ENCODE assay signal across 25 cellular contexts in genomic region chr10:15251791-15252380, GRCh38.
"Had no signal": no experiment of that assay in that cellular context is flagged by ENCODE, and none has a peak within 500 bp of the region (broad histone marks: within the 10 kb centered on the region; RNA-seq: fewer than 3 reads in every experiment).

No MANE protein-coding gene starts in this region.

- H3K36me3 ChIP-seq: upper lobe of left lung had no signal

- H3K27me3 Mint-ChIP-seq: activated CD4-positive, alpha-beta T cell treated with anti-CD3 and anti-CD28 coated beads, Interleukin-2, amount 10 ng/mL, durations not matched to agents 24 days and 14 days had no signal

- H3K4me3 ChIP-seq: esophagus muscularis mucosa, heart left ventricle, mucosa of descending colon, upper lobe of left lung had no signal

- FAIRE-seq: bronchial epithelial cell, frontal cortex, islet of Langerhans had no signal

- H3K9me3 ChIP-seq: esophagus muscularis mucosa, heart left ventricle, mucosa of descending colon, upper lobe of left lung had no signal

- H3K9me3 Mint-ChIP-seq: activated CD4-positive, alpha-beta memory T cell treated with anti-CD3 and anti-CD28 coated beads, Interleukin-2, amount 10 ng/mL, durations not matched to agents 7 days and 5 days; activated CD4-positive, alpha-beta T cell treated with anti-CD3 and anti-CD28 coated beads, Interleukin-2, amount 10 ng/mL, durations not matched to agents 24 days and 14 days; activated naive CD4-positive, alpha-beta T cell treated with anti-CD3 and anti-CD28 coated beads, Interleukin-2, amount 10 ng/mL, durations not matched to agents 7 days and 5 days; effector memory CD8-positive, alpha-beta T cell; neural crest cell had no signal

- H3K27me3 ChIP-seq: esophagus muscularis mucosa, upper lobe of left lung had no signal

- H3K4me3 Mint-ChIP-seq: activated CD4-positive, alpha-beta memory T cell treated with anti-CD3 and anti-CD28 coated beads, Interleukin-2, amount 10 ng/mL, durations not matched to agents 7 days and 5 days; activated CD4-positive, alpha-beta T cell treated with anti-CD3 and anti-CD28 coated beads, Interleukin-2, amount 10 ng/mL, durations not matched to agents 24 days and 14 days; activated CD8-positive, alpha-beta memory T cell treated with anti-CD3 and anti-CD28 coated beads, Interleukin-2, amount 10 ng/mL, durations not matched to agents 7 days and 5 days; neural crest cell had no signal

- DNase-seq: activated CD4-positive, alpha-beta memory T cell treated with anti-CD3 and anti-CD28 coated beads, Interleukin-2, amount 10 ng/mL, durations not matched to agents 7 days and 5 days; activated CD4-positive, alpha-beta T cell treated with anti-CD3 and anti-CD28 coated beads, Interleukin-2, amount 10 ng/mL, durations not matched to agents 24 days and 14 days; activated CD8-positive, alpha-beta memory T cell treated with anti-CD3 and anti-CD28 coated beads, Interleukin-2, amount 10 ng/mL, durations not matched to agents 7 days and 5 days; activated effector memory CD4-positive, alpha-beta T cell treated with anti-CD3 and anti-CD28 coated beads, Interleukin-2, amount 50 U/mL, for 16 hours; activated naive CD4-positive, alpha-beta T cell treated with anti-CD3 and anti-CD28 coated beads, Interleukin-2, amount 10 ng/mL, durations not matched to agents 7 days and 5 days; activated T-cell treated with anti-CD3 and anti-CD28 coated beads for 4 hours; amygdala; dermis blood vessel endothelial cell; effector memory CD8-positive, alpha-beta T cell; heart left ventricle; left cardiac atrium; mesenchymal stem cell; mucosa of descending colon; occipital lobe; retina; stimulated activated CD4-positive, alpha-beta T cell treated with anti-CD3 and anti-CD28 coated beads, Interleukin-4, amount 100 ng/mL, for 24 hours; stimulated activated naive CD4-positive, alpha-beta T cell treated with Interleukin-2 at 50 U/mL for 16 hours; T-helper 2 cell; upper lobe of left lung had no signal

- ATAC-seq: activated CD4-positive, CD25-positive, alpha-beta regulatory T cell treated with anti-CD3 and anti-CD28 coated beads, Interleukin-2, amount 50 U/mL, for 24 hours; activated CD8-positive, alpha-beta memory T cell treated with anti-CD3 and anti-CD28 coated beads, Interleukin-2, amount 10 ng/mL, durations not matched to agents 7 days and 5 days; effector memory CD8-positive, alpha-beta T cell; heart left ventricle; left cardiac atrium; mucosa of descending colon had no signal

- H3K36me3 Mint-ChIP-seq: activated CD8-positive, alpha-beta memory T cell treated with anti-CD3 and anti-CD28 coated beads, Interleukin-2, amount 10 ng/mL, durations not matched to agents 7 days and 5 days had no signal

- H3K4me1 ChIP-seq: upper lobe of left lung had no signal

- H3K27ac ChIP-seq: esophagus muscularis mucosa, heart left ventricle, upper lobe of left lung had no signal

- H3K27ac Mint-ChIP-seq: activated CD4-positive, alpha-beta memory T cell treated with anti-CD3 and anti-CD28 coated beads, Interleukin-2, amount 10 ng/mL, durations not matched to agents 7 days and 5 days; activated CD4-positive, alpha-beta T cell treated with anti-CD3 and anti-CD28 coated beads, Interleukin-2, amount 10 ng/mL, durations not matched to agents 24 days and 14 days; activated CD8-positive, alpha-beta memory T cell treated with anti-CD3 and anti-CD28 coated beads, Interleukin-2, amount 10 ng/mL, durations not matched to agents 7 days and 5 days; activated naive CD4-positive, alpha-beta T cell treated with anti-CD3 and anti-CD28 coated beads, Interleukin-2, amount 10 ng/mL, durations not matched to agents 7 days and 5 days had no signal
